ENCODE assay signal across 17 cellular contexts in genomic region chr16:3035289-3035971, GRCh38. TPM values are rescaled to one million over a fixed set of nuclear protein-coding genes. Genes with fewer than 3 reads are reported as not detected.
DNase-seq lines count a peak whose midpoint lies in the region; ATAC-seq and TF ChIP-seq lines count a peak whose summit lies in the region.
"Had no signal": no experiment of that assay in that cellular context is flagged by ENCODE, and none has a peak within 500 bp of the region (broad histone marks: within the 10 kb centered on the region; RNA-seq: fewer than 3 reads in every experiment).

No MANE protein-coding gene starts in this region.

- H3K9me3 ChIP-seq in esophagus (ENCODE audit: control insufficient read depth in 2 of 2, insufficient read depth in 1 of 2, low read depth in 1 of 2, low read length in 1 of 2) (no peaks in the 10 kb centered on the region), parathyroid adenoma (ENCODE audit: control insufficient read depth, low read length) (no peaks in the 10 kb centered on the region)
- H3K9me3 ChIP-seq: gastroesophageal sphincter had no signal

- H3K79me2 ChIP-seq in parathyroid adenoma = no peaks in the 10 kb centered on the region

- WGBS in esophagus, 2 donors = 50 to 53% methylated on average over 17 to 19 of the region's 19 CpGs

- H3K4me2 ChIP-seq in parathyroid adenoma (ENCODE audit: low read length) = peak overlapping the region; percentile 48

- peak; percentile 44 for DNase-seq in NCI-H2171 (lab: John Stamatoyannopoulos, UW)
- no peak for DNase-seq in SK-N-DZ (ENCODE audit: low spot score)
- no peak for DNase-seq in MV-4-11 (lab: John Stamatoyannopoulos, UW)
- DNase-seq in NCI-H2227 treated with DMSO at 0.1 percent for 48 hours (lab: John Stamatoyannopoulos, UW) = no peak
- DNase-seq: activated CD4-positive, alpha-beta T cell treated with anti-CD3 and anti-CD28 coated beads, Interleukin-2, amount 50 U/mL, for 48 hours; activated naive CD8-positive, alpha-beta T cell treated with anti-CD3 and anti-CD28 coated beads, Interleukin-2, amount 50 U/mL, for 24 hours; activated T-cell treated with anti-CD3 and anti-CD28 coated beads, Interleukin-2, amount 50 U/mL, for 48 hours; caudate nucleus; mesendoderm; NCI-H146; NCI-H524; stimulated activated naive CD4-positive, alpha-beta T cell had no signal

- TF ChIP-seq CTCF in C4-2B (conservative IDR thresholded peaks at IDR 0.05) (no peak), parathyroid adenoma (IDR thresholded peaks at IDR 0.05) (no peak)

- H3K27ac ChIP-seq in C4-2B = peak overlapping the region; percentile 66; the same call in 1 of the 2 replicates
- H3K27ac ChIP-seq in esophagus (ENCODE audit: low read depth in 2 of 2, low read length in 1 of 2) = peak overlapping the region; percentile 64 to 84
- H3K27ac ChIP-seq in parathyroid adenoma = no peak overlapping the region
- H3K27ac ChIP-seq: gastroesophageal sphincter had no signal

- H2AFZ ChIP-seq in parathyroid adenoma = no peak overlapping the region

- no peak for ATAC-seq in HG02798 (IDR thresholded peaks at IDR 0.05; ENCODE audit: poor library complexity, unreplicated experiment)
- ATAC-seq: activated naive CD8-positive, alpha-beta T cell treated with anti-CD3 and anti-CD28 coated beads, Interleukin-2, amount 50 U/mL, for 24 hours; gastroesophageal sphincter had no signal

- H3K36me3 ChIP-seq in esophagus (ENCODE audit: control insufficient read depth in 2 of 2, insufficient read depth in 2 of 2, low read length in 1 of 2) (peaks cover 0 to 7% of the 10 kb centered on the region in 2 donors), parathyroid adenoma (ENCODE audit: control insufficient read depth, insufficient read depth, low read length) (no peaks in the 10 kb centered on the region)
- H3K36me3 ChIP-seq: gastroesophageal sphincter had no signal

- H3K4me3 ChIP-seq in esophagus (ENCODE audit: low read depth in 1 of 2, low read length in 2 of 2) (peak overlapping the region; percentile 61 to 69), parathyroid adenoma (ENCODE audit: low read depth, low read length) (peak overlapping the region; percentile 36)

- H3K9ac ChIP-seq in parathyroid adenoma = no peak overlapping the region

- peaks cover 0 to 3% of the 10 kb centered on the region in 2 donors for H3K27me3 ChIP-seq in esophagus (ENCODE audit: control insufficient read depth in 1 of 2, insufficient read depth in 2 of 2, low read length in 2 of 2)
- H3K27me3 ChIP-seq in parathyroid adenoma (ENCODE audit: control insufficient read depth, insufficient read depth, low read length) = no peaks in the 10 kb centered on the region

- peaks cover 4 to 5% of the 10 kb centered on the region in 2 donors for H3K4me1 ChIP-seq in esophagus (ENCODE audit: control insufficient read depth in 2 of 2, insufficient read depth in 2 of 2, low read length in 1 of 2)
- H3K4me1 ChIP-seq in parathyroid adenoma = no peaks in the 10 kb centered on the region

RNA-seq across cellular contexts. Expression of gene BICDL2, which starts 1.3 kb away (rescaled TPM):
- polyA plus RNA-seq in esophagus = 100 to 1,000 TPM; 144 to 149 TPM
- not detected in 2 replicates for polyA plus RNA-seq in SK-N-DZ (2014; cell fraction: cytosol; rRNA removed)
- 0.73 TPM in 1 of 2 replicates, not detected in the other for polyA plus RNA-seq in SK-N-DZ (2014; cell fraction: nucleus; rRNA removed)

RNA-seq across cellular contexts. Expression of gene MMP25, which starts 10.9 kb away (rescaled TPM):
- polyA plus RNA-seq in esophagus = 1 to 10 TPM in 1 of 2 donors, under 1 TPM in 1; 0.51 to 2.6 TPM
- not detected in 2 replicates for polyA plus RNA-seq in SK-N-DZ (2014; cell fraction: cytosol; rRNA removed)
- polyA plus RNA-seq in SK-N-DZ (2014; cell fraction: nucleus; rRNA removed) = not detected in 2 replicates

RNA-seq across cellular contexts. Expression of gene THOC6, which starts 11.6 kb away (rescaled TPM):
- 10 to 100 TPM; 24.3 to 37.2 TPM for polyA plus RNA-seq in esophagus
- polyA plus RNA-seq in SK-N-DZ (2014; cell fraction: cytosol; rRNA removed) = 41.7 and 45.1 TPM in 2 replicates
- polyA plus RNA-seq in SK-N-DZ (2014; cell fraction: nucleus; rRNA removed) = 78.3 and 95.2 TPM in 2 replicates

RNA-seq across cellular contexts. Expression of gene HCFC1R1, which starts 11.7 kb away (rescaled TPM):
- 10 to 100 TPM; 58.8 to 73.6 TPM for polyA plus RNA-seq in esophagus
- polyA plus RNA-seq in SK-N-DZ (2014; cell fraction: cytosol; rRNA removed) = 30.6 and 31.8 TPM in 2 replicates
- polyA plus RNA-seq in SK-N-DZ (2014; cell fraction: nucleus; rRNA removed) = 38.4 and 41.5 TPM in 2 replicates

RNA-seq across cellular contexts. Expression of gene TNFRSF12A, which starts 15.3 kb away (rescaled TPM):
- polyA plus RNA-seq in esophagus = 10 to 100 TPM; 16.6 to 21.1 TPM
- polyA plus RNA-seq in SK-N-DZ (2014; cell fraction: cytosol; rRNA removed) = 0.36 and 0.38 TPM in 2 replicates
- polyA plus RNA-seq in SK-N-DZ (2014; cell fraction: nucleus; rRNA removed) = 1.5 and 5.6 TPM in 2 replicates
